Comparison of ENCODE assay signal across 1 cellular context in genomic region chr4:13907255-13907751, GRCh38.
TF ChIP-seq lines count a peak whose summit lies in the region.

No MANE protein-coding gene starts in this region.

TF ChIP-seq in GM23338, 12 proteins besides CTCF, POLR2A, EP300 and RAD21 (continued from another document):
- no peak for TF ChIP-seq ZNF462 (CRISPR knock-in tag; IDR thresholded peaks at IDR 0.05)
- no peak for TF ChIP-seq REST (IDR thresholded peaks at IDR 0.05; ENCODE audit: unreplicated experiment)
- TF ChIP-seq EZH2 (IDR thresholded peaks at IDR 0.05; ENCODE audit: low read depth, unreplicated experiment), result no peak
- no peak for TF ChIP-seq NANOG (IDR thresholded peaks at IDR 0.05; ENCODE audit: borderline replicate concordance)
